ENCODE assay signal across 10 cellular contexts in genomic region chr10:77392236-77392721, GRCh38.
A peak's percentile ranks its signal among the peaks of the same experiment; 100 is the strongest.
DNase-seq lines count a peak whose midpoint lies in the region; ATAC-seq and TF ChIP-seq lines count a peak whose summit lies in the region.
"Had no signal": no experiment of that assay in that cellular context is flagged by ENCODE, and none has a peak within 500 bp of the region (broad histone marks: within the 10 kb centered on the region; RNA-seq: fewer than 3 reads in every experiment).

No MANE protein-coding gene starts in this region.

- H3K27ac ChIP-seq in breast epithelium (peak overlapping the region in 1 of 2 donors; percentile 53), ascending aorta (peak overlapping the region; percentile 93 to 94), aorta (ENCODE audit: low read depth in 1 of 2, low read length in 2 of 2) (peak overlapping the region; percentile 52 to 77)

- no peaks in the 10 kb centered on the region for H3K27me3 Mint-ChIP-seq in MCF 10A (ENCODE audit: insufficient read depth, unreplicated experiment)

- H3K4me1 ChIP-seq in breast epithelium: no peaks in the 10 kb centered on the region
- H3K4me1 ChIP-seq in ascending aorta: peaks cover 12 to 61% of the 10 kb centered on the region in 2 donors
- peaks cover 7 to 25% of the 10 kb centered on the region in 2 donors for H3K4me1 ChIP-seq in aorta (ENCODE audit: control insufficient read depth in 1 of 2, insufficient read depth in 2 of 2, low read length in 2 of 2)

- TF ChIP-seq CTCF in MCF 10A (IDR thresholded peaks at IDR 0.05; ENCODE audit: unreplicated experiment) (no peak), breast epithelium (IDR thresholded peaks at IDR 0.05) (no peak), ascending aorta (IDR thresholded peaks at IDR 0.05) (no peak)

- BruUV-seq in MCF 10A (replicated peaks; lab: Mats Ljungman, UMichigan): no TSS peak

- WGBS in aorta, 2 donors: 40 to 46% methylated on average over 2 of the region's 2 CpGs

- POLR2A ChIA-PET in MCF 10A (lab: Yijun Ruan, JAX): interaction anchor here (1.0 to 1.9 kb wide), 6 partner anchors 33 to 320 kb away, joined by 3 to 5 read pairs (median 4); no protein-coding TSS in a partner anchor

- H3K27me3 ChIP-seq in breast epithelium (no peaks in the 10 kb centered on the region), ascending aorta (no peaks in the 10 kb centered on the region), aorta (ENCODE audit: control insufficient read depth in 1 of 2, insufficient read depth in 2 of 2, low read length in 1 of 2) (no peaks in the 10 kb centered on the region)

- no peaks in the 10 kb centered on the region for H3K9me3 Mint-ChIP-seq in MCF 10A (ENCODE audit: unreplicated experiment)
- H3K9me3 Mint-ChIP-seq: mesothelial cell of epicardium had no signal

- TF ChIP-seq POLR2A in breast epithelium (IDR thresholded peaks at IDR 0.05): no peak

- CTCF ChIA-PET in MCF 10A (lab: Yijun Ruan, JAX): interaction anchor here (0.6 to 6.2 kb wide), 22 partner anchors 9 to 1305 kb away, joined by 3 to 95 read pairs (median 4); partner anchors contain the start of gene KCNMA1

- H3K36me3 ChIP-seq in breast epithelium (no peaks in the 10 kb centered on the region), ascending aorta (no peaks in the 10 kb centered on the region), aorta (ENCODE audit: control insufficient read depth in 1 of 2, insufficient read depth in 2 of 2, low read length in 1 of 2) (no peaks in the 10 kb centered on the region)

- H3K27ac Mint-ChIP-seq in MCF 10A (ENCODE audit: low read depth, unreplicated experiment): no peak overlapping the region

- H3K36me3 Mint-ChIP-seq in MCF 10A (ENCODE audit: insufficient read depth, unreplicated experiment): no peaks in the 10 kb centered on the region
- H3K36me3 Mint-ChIP-seq: mesothelial cell of epicardium had no signal

- H3K4me3 ChIP-seq in breast epithelium (no peak overlapping the region), ascending aorta (no peak overlapping the region), aorta (ENCODE audit: low read length in 2 of 2) (no peak overlapping the region)

- peaks cover 37% of the 10 kb centered on the region for H3K4me1 Mint-ChIP-seq in MCF 10A (ENCODE audit: insufficient read depth, unreplicated experiment)

- peak overlapping the region; percentile 39 for H3K4me3 Mint-ChIP-seq in MCF 10A (ENCODE audit: unreplicated experiment)
- H3K4me3 Mint-ChIP-seq: mesothelial cell of epicardium had no signal

- H3K9me3 ChIP-seq in breast epithelium (no peaks in the 10 kb centered on the region), ascending aorta (no peaks in the 10 kb centered on the region), aorta (ENCODE audit: control insufficient read depth, low read length) (no peaks in the 10 kb centered on the region)

- ATAC-seq in aorta (ENCODE audit: low FRiP score) (no peak), HG03097 (IDR thresholded peaks at IDR 0.05; ENCODE audit: low FRiP score, unreplicated experiment) (no peak)

- intact Hi-C loops in MCF 10A (cut with micrococcal nuclease) (loop anchor here (1.0 to 5.0 kb wide), 8 partner anchors 35 to 365 kb away; no protein-coding TSS in a partner anchor), breast epithelium (cut with DNase I; ENCODE audit: low total_unique reads) (no loop called here), ascending aorta (cut with DNase I) (loop anchor here (1.0 to 5.0 kb wide), 6 partner anchors 26 to 249 kb away; no protein-coding TSS in a partner anchor), aorta (cut with DNase I) (loop anchor here (2.0 to 5.0 kb wide), 5 partner anchors 25 to 245 kb away; partner anchors contain the start of gene KCNMA1 (in 2 of the 2))

- DNase-seq in MCF 10A (ENCODE audit: unreplicated experiment) (peak; percentile 45), breast epithelium (ENCODE audit: low spot score in 2 of 2) (no peak), ascending aorta (ENCODE audit: low spot score in 2 of 2) (peak in 1 of 2 donors; percentile 71), iris pigment epithelial cell (ENCODE audit: low read depth) (peak; percentile 24), aorta (no peak), AML-193 (lab: John Stamatoyannopoulos, UW) (no peak)
- DNase-seq in activated T-cell treated with anti-CD3 and anti-CD28 coated beads, Interleukin-2, amount 50 U/mL, for 1 hour: no peak
- DNase-seq: activated effector memory CD4-positive, alpha-beta T cell treated with anti-CD3 and anti-CD28 coated beads, Interleukin-2, amount 50 U/mL, for 16 hours had no signal

Comparison
In these comparisons a context has a peak if more than half of its experiments do, and no peak if none do; other contexts are left out.
1. DNase-seq: peak in MCF 10A (single experiment) and iris pigment epithelial cell (single experiment); none in breast epithelium (0 of 2), aorta (0 of 2), AML-193 (0 of 2) and activated T-cell treated with anti-CD3 and anti-CD28 coated beads, Interleukin-2, amount 50 U/mL, for 1 hour (single experiment).